14 cellular contexts compared by ENCODE assay signal in genomic region chr14:65079201-65079600, GRCh38. TPM values are rescaled to one million over a fixed set of nuclear protein-coding genes. Genes with fewer than 3 reads are reported as not detected.
DNase-seq lines count a peak whose midpoint lies in the region; ATAC-seq and TF ChIP-seq lines count a peak whose summit lies in the region.
"Had no signal": no experiment of that assay in that cellular context is flagged by ENCODE, and none has a peak within 500 bp of the region (broad histone marks: within the 10 kb centered on the region; RNA-seq: fewer than 3 reads in every experiment).

No MANE protein-coding gene starts in this region.

- CTCF ChIA-PET in activated CD8-positive, alpha-beta memory T cell treated with anti-CD3 and anti-CD28 coated beads, Interleukin-2, amount 10 ng/mL, durations not matched to agents 7 days and 5 days (lab: Charles Lee) = interaction anchor here (0.6 kb wide), 1 partner anchor 236 kb away, joined by 3 read pairs; no protein-coding TSS in a partner anchor

- peaks cover 73% of the 10 kb centered on the region for H3K36me3 Mint-ChIP-seq in activated CD8-positive, alpha-beta memory T cell treated with anti-CD3 and anti-CD28 coated beads, Interleukin-2, amount 10 ng/mL, durations not matched to agents 7 days and 5 days
- H3K36me3 Mint-ChIP-seq in activated naive CD8-positive, alpha-beta T cell treated with anti-CD3 and anti-CD28 coated beads for 36 hours = peaks cover 57% of the 10 kb centered on the region

- no peaks in the 10 kb centered on the region for H3K9me3 ChIP-seq in hepatocyte (ENCODE audit: low read depth)
- H3K9me3 ChIP-seq in stomach = no peaks in the 10 kb centered on the region
- no peaks in the 10 kb centered on the region for H3K9me3 ChIP-seq in tibial nerve
- H3K9me3 ChIP-seq: A549, HAP-1, SJCRH30 had no signal

- H3K27me3 ChIP-seq in hepatocyte = no peaks in the 10 kb centered on the region
- no peaks in the 10 kb centered on the region for H3K27me3 ChIP-seq in stomach
- no peaks in the 10 kb centered on the region for H3K27me3 ChIP-seq in tibial nerve
- H3K27me3 ChIP-seq: SJCRH30 had no signal

- H3K4me3 ChIP-seq in hepatocyte = no peak overlapping the region
- no peak overlapping the region for H3K4me3 ChIP-seq in stomach
- H3K4me3 ChIP-seq in tibial nerve = no peak overlapping the region
- H3K4me3 ChIP-seq: A549, HAP-1, SJCRH30 had no signal

- H3K27ac Mint-ChIP-seq in activated CD8-positive, alpha-beta memory T cell treated with anti-CD3 and anti-CD28 coated beads, Interleukin-2, amount 10 ng/mL, durations not matched to agents 7 days and 5 days = peak overlapping the region; percentile 27
- peak overlapping the region; percentile 5 for H3K27ac Mint-ChIP-seq in activated naive CD8-positive, alpha-beta T cell treated with anti-CD3 and anti-CD28 coated beads for 36 hours

- H3K4me1 Mint-ChIP-seq in activated CD8-positive, alpha-beta memory T cell treated with anti-CD3 and anti-CD28 coated beads, Interleukin-2, amount 10 ng/mL, durations not matched to agents 7 days and 5 days = peaks cover 50% of the 10 kb centered on the region
- peaks cover 52% of the 10 kb centered on the region for H3K4me1 Mint-ChIP-seq in activated naive CD8-positive, alpha-beta T cell treated with anti-CD3 and anti-CD28 coated beads for 36 hours

- intact Hi-C loops in stomach (cut with DNase I; ENCODE audit: low total_unique reads) = no loop called here

- DNase-seq in activated CD8-positive, alpha-beta memory T cell treated with anti-CD3 and anti-CD28 coated beads, Interleukin-2, amount 10 ng/mL, durations not matched to agents 7 days and 5 days = no peak
- DNase-seq in activated CD8-positive, alpha-beta memory T cell treated with anti-CD3 and anti-CD28 coated beads, Interleukin-2, amount 50 U/mL, for 4 hours = no peak
- no peak for DNase-seq in activated naive CD8-positive, alpha-beta T cell treated with anti-CD3 and anti-CD28 coated beads for 36 hours
- no peak for DNase-seq in hepatocyte (ENCODE audit: low spot score)
- DNase-seq in stomach = no peak
- no peak for DNase-seq in tibial nerve (ENCODE audit: low spot score in 2 of 2)
- DNase-seq: Calu3, kidney glomerular epithelial cell, NCI-H2029, SJCRH30 had no signal

- H3K9me2 ChIP-seq in hepatocyte (replicated peaks; ENCODE audit: insufficient read depth) = no peaks in the 10 kb centered on the region

- no peak for ATAC-seq in activated CD8-positive, alpha-beta memory T cell treated with anti-CD3 and anti-CD28 coated beads, Interleukin-2, amount 10 ng/mL, durations not matched to agents 7 days and 5 days
- no peak for ATAC-seq in HG03521 (IDR thresholded peaks at IDR 0.05; ENCODE audit: unreplicated experiment)
- no peak for ATAC-seq in GM21529 (IDR thresholded peaks at IDR 0.05; ENCODE audit: unreplicated experiment)
- ATAC-seq: A549 had no signal

- WGBS in hepatocyte (ENCODE audit: low lambda C conversion rate, missing lambda C conversion rate) = 94% methylated on average over 6 of the region's 6 CpGs
- 75 to 90% (median 84%) methylated on average over 6 of the region's 6 CpGs for WGBS in stomach, 5 donors
- 73 to 82% methylated on average over 6 of the region's 6 CpGs for WGBS in tibial nerve, 2 donors

- H3K4me2 ChIP-seq in hepatocyte = no peak overlapping the region
- H3K4me2 ChIP-seq: A549 had no signal

- H3K9me3 Mint-ChIP-seq in activated CD8-positive, alpha-beta memory T cell treated with anti-CD3 and anti-CD28 coated beads, Interleukin-2, amount 10 ng/mL, durations not matched to agents 7 days and 5 days (ENCODE audit: low read depth) = no peaks in the 10 kb centered on the region
- no peaks in the 10 kb centered on the region for H3K9me3 Mint-ChIP-seq in activated naive CD8-positive, alpha-beta T cell treated with anti-CD3 and anti-CD28 coated beads for 36 hours

- TF ChIP-seq POLR2A in stomach (IDR thresholded peaks at IDR 0.05) (no peak), tibial nerve (IDR thresholded peaks at IDR 0.05) (no peak)

- no peak for TF ChIP-seq CTCF in hepatocyte (IDR thresholded peaks at IDR 0.05; ENCODE audit: poor library complexity)
- TF ChIP-seq CTCF in stomach (IDR thresholded peaks at IDR 0.05) = no peak
- no peak for TF ChIP-seq CTCF in tibial nerve (IDR thresholded peaks at IDR 0.05)

- H3K27me3 Mint-ChIP-seq in activated CD8-positive, alpha-beta memory T cell treated with anti-CD3 and anti-CD28 coated beads, Interleukin-2, amount 10 ng/mL, durations not matched to agents 7 days and 5 days = no peaks in the 10 kb centered on the region
- no peaks in the 10 kb centered on the region for H3K27me3 Mint-ChIP-seq in activated naive CD8-positive, alpha-beta T cell treated with anti-CD3 and anti-CD28 coated beads for 36 hours

- H3K4me3 Mint-ChIP-seq in activated CD8-positive, alpha-beta memory T cell treated with anti-CD3 and anti-CD28 coated beads, Interleukin-2, amount 10 ng/mL, durations not matched to agents 7 days and 5 days = no peak overlapping the region
- no peak overlapping the region for H3K4me3 Mint-ChIP-seq in activated naive CD8-positive, alpha-beta T cell treated with anti-CD3 and anti-CD28 coated beads for 36 hours

- H3K4me1 ChIP-seq in hepatocyte (ENCODE audit: insufficient read depth) = peaks cover 30% of the 10 kb centered on the region
- peaks cover 24 to 86% (median 52%) of the 10 kb centered on the region in 4 donors for H3K4me1 ChIP-seq in stomach
- H3K4me1 ChIP-seq in tibial nerve = peaks cover 0 to 70% (median 22%) of the 10 kb centered on the region in 4 donors
- H3K4me1 ChIP-seq: A549, SJCRH30 had no signal

- H3K27ac ChIP-seq in hepatocyte = peak overlapping the region; percentile 95
- peak overlapping the region; percentile 34 to 82 (median 72) for H3K27ac ChIP-seq in stomach
- peak overlapping the region in 1 of 4 donors; percentile 15 for H3K27ac ChIP-seq in tibial nerve
- H3K27ac ChIP-seq: A549, SJCRH30 had no signal

- peaks cover 5% of the 10 kb centered on the region for H3K36me3 ChIP-seq in hepatocyte (replicated peaks; ENCODE audit: insufficient read depth, low read depth)
- H3K36me3 ChIP-seq in stomach = peaks cover 39 to 82% (median 62%) of the 10 kb centered on the region in 4 donors
- peaks cover 0 to 64% (median 0%) of the 10 kb centered on the region in 3 donors for H3K36me3 ChIP-seq in tibial nerve

- no peak overlapping the region for H2AFZ ChIP-seq in hepatocyte

- no peak for TF ChIP-seq EP300 in stomach (IDR thresholded peaks at IDR 0.05)
- TF ChIP-seq EP300 in tibial nerve (IDR thresholded peaks at IDR 0.05) = no peak

- H4K20me1 ChIP-seq in hepatocyte (ENCODE audit: insufficient read depth, poor library complexity, severe bottlenecking) = no peaks in the 10 kb centered on the region

- H3K79me2 ChIP-seq in hepatocyte = peaks cover 65% of the 10 kb centered on the region

RNA-seq across cellular contexts. Expression of gene MAX, which starts 23.1 kb away (rescaled TPM):
- 100 to 1,000 TPM; 130 to 134 TPM for total RNA-seq in activated CD8-positive, alpha-beta memory T cell treated with anti-CD3 and anti-CD28 coated beads, Interleukin-2, amount 10 ng/mL, durations not matched to agents 7 days and 5 days
- 100 to 1,000 TPM; 117 to 121 TPM for total RNA-seq in activated naive CD8-positive, alpha-beta T cell treated with anti-CD3 and anti-CD28 coated beads for 36 hours
- total RNA-seq in hepatocyte = 53.5 and 54.3 TPM in 2 replicates
- polyA plus RNA-seq in hepatocyte = 70.5 and 86.5 TPM in 2 replicates
- 10 to 100 TPM; 21.4 to 64.9 (median 51.3) TPM for total RNA-seq in stomach
- polyA plus RNA-seq in stomach = 10 to 100 TPM; 42.8 to 51.5 (median 44.1) TPM
- 10 to 100 TPM; 49.4 to 70.4 (median 55.6) TPM for total RNA-seq in tibial nerve
